ENCODE assay signal across 33 cellular contexts in the genomic region with DNA sequence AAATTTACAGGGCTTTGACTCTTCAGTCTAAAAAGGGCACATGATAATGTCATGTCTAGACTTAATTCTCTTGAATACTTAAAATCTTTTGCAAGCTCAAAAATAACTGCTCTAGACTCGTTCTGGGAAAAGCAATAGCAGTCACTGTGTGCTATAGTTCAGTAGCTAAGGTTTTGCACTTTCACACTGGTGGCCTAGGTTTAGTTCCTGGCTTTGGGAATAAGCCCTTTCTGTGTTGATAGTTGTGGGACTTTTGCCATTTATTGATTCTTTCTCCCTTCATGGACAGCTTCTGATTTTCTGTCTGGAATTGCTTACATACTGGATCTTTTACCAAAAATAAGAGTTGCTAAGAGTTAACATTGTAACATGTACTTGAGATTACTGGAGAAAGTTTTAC.
"Had no signal": no experiment of that assay in that cellular context is flagged by ENCODE, and none has a peak within 500 bp of the region (broad histone marks: within the 10 kb centered on the region; RNA-seq: fewer than 3 reads in every experiment).

No MANE protein-coding gene starts in this region.

- H3K4me1 ChIP-seq: adrenal gland, body of pancreas, breast epithelium had no signal

- H3K27ac ChIP-seq: adrenal gland, body of pancreas, brain microvascular endothelial cell, breast epithelium, VCaP had no signal

- H3K36me3 ChIP-seq: adrenal gland, brain microvascular endothelial cell, breast epithelium had no signal

- DNase-seq: activated B cell treated with CpG ODN at 0.5 μM for 24 hours; activated CD4-positive, alpha-beta memory T cell treated with anti-CD3 and anti-CD28 coated beads for 36 hours; activated CD4-positive, alpha-beta T cell treated with anti-CD3 and anti-CD28 coated beads for 4 hours; activated CD4-positive, alpha-beta T cell treated with anti-CD3 and anti-CD28 coated beads, Interleukin-2, amount 10 ng/mL, durations not matched to agents 24 days and 14 days; activated CD4-positive, alpha-beta T cell treated with anti-CD3 and anti-CD28 coated beads, Interleukin-2, amount 50 U/mL, for 1 hour; activated CD4-positive, alpha-beta T cell treated with anti-CD3 and anti-CD28 coated beads, Interleukin-2, amount 50 U/mL, for 4 hours; activated CD4-positive, CD25-positive, alpha-beta regulatory T cell treated with anti-CD3 and anti-CD28 coated beads, Interleukin-2, amount 50 U/mL, for 72 hours; activated CD8-positive, alpha-beta memory T cell treated with anti-CD3 and anti-CD28 coated beads, Interleukin-2, amount 50 U/mL, for 4 hours; activated CD8-positive, alpha-beta T cell treated with anti-CD3 and anti-CD28 coated beads for 36 hours; activated effector memory CD4-positive, alpha-beta T cell treated with anti-CD3 and anti-CD28 coated beads, Interleukin-2, amount 50 U/mL, for 16 hours; activated gamma-delta T cell treated with Interleukin-2 at 50 U/mL for 16 hours; activated naive CD4-positive, alpha-beta T cell; activated naive CD4-positive, alpha-beta T cell treated with anti-CD3 and anti-CD28 coated beads for 36 hours; activated naive CD4-positive, alpha-beta T cell treated with anti-CD3 and anti-CD28 coated beads, Interleukin-2, amount 50 U/mL, for 16 hours; activated naive CD8-positive, alpha-beta T cell treated with anti-CD3 and anti-CD28 coated beads for 36 hours; activated T-cell treated with anti-CD3 and anti-CD28 coated beads for 4 hours; activated T-cell treated with anti-CD3 and anti-CD28 coated beads, Interleukin-2, amount 50 U/mL, for 1 hour; activated T-cell treated with anti-CD3 and anti-CD28 coated beads, Interleukin-2, amount 50 U/mL, for 4 hours; activated T-cell treated with anti-CD3 and anti-CD28 coated beads, Interleukin-2, amount 50 U/mL, for 72 hours; adrenal gland; amniotic stem cell; aorta; body of pancreas; brain microvascular endothelial cell; central memory CD4-positive, alpha-beta T cell; T-helper 1 cell; T-helper 2 cell; T-helper 9 cell had no signal

- FAIRE-seq: TTC549 had no signal

- ATAC-seq: activated CD8-positive, alpha-beta T cell treated with anti-CD3 and anti-CD28 coated beads for 36 hours; activated naive CD4-positive, alpha-beta T cell treated with anti-CD3 and anti-CD28 coated beads, Interleukin-2, amount 50 U/mL, for 72 hours; activated T-cell treated with anti-CD3 and anti-CD28 coated beads, Interleukin-2, amount 50 U/mL, for 4 hours; activated T-cell treated with anti-CD3 and anti-CD28 coated beads, Interleukin-2, amount 50 U/mL, for 72 hours; activated T-helper 17 cell treated with anti-CD3 and anti-CD28 coated beads, Interleukin-2, amount 50 U/mL, for 72 hours; body of pancreas had no signal

- H3K27me3 ChIP-seq: adrenal gland, body of pancreas, brain microvascular endothelial cell, breast epithelium had no signal

- H3K4me3 ChIP-seq: adrenal gland, body of pancreas, breast epithelium had no signal
